ENCODE assay signal across 19 cellular contexts in the genomic region with DNA sequence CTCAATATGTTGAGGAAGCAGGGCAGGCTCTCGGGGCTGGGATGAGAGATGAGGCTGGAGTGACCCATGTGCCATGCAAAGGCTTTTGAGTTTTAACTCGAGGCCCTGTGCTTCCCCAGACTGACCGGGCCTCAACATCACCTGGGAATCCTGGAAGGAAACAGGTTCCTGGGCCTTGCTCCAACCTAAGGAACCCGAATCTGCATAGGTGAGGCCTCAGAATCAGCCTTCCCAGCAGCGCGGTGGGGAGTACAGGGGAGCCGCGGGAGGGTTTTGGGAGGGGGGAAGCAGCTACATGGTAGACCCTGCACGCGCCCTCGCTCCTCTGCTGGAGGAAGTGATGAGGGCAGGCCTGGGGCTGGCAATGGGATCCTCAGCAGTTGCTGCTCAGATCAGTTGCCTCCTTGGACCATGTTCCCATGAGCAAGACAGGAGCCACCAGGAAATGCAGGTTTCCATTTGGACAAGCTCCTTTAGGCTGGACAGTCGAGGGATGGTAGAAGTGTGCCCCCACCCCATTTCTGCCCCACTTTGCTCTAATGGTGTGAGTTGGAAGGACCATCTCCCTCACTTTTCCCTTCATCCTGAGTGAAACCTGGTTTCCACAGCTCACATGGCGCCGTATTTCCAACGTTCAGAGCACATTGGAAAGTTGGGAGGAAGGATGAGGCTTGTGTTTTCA. TPM values are rescaled to one million over a fixed set of nuclear protein-coding genes. Genes with fewer than 3 reads are reported as not detected.
DNase-seq lines count a peak whose midpoint lies in the region; ATAC-seq and TF ChIP-seq lines count a peak whose summit lies in the region.
"Had no signal": no experiment of that assay in that cellular context is flagged by ENCODE, and none has a peak within 500 bp of the region (broad histone marks: within the 10 kb centered on the region; RNA-seq: fewer than 3 reads in every experiment).

No MANE protein-coding gene starts in this region.

- H4K20me1 ChIP-seq in OCI-LY3 (ENCODE audit: insufficient read depth, low read length), result no peaks in the 10 kb centered on the region

- H3K36me3 ChIP-seq in OCI-LY3 (replicated peaks; ENCODE audit: low read depth, low read length), result no peaks in the 10 kb centered on the region
- H3K36me3 ChIP-seq: SJCRH30 had no signal

- H3K9ac ChIP-seq in OCI-LY3 (ENCODE audit: low read length), result peak overlapping the region; percentile 53; the same call in 1 of the 2 replicates

- DNase-seq in AG20443 (ENCODE audit: low spot score) (peak; percentile 2), mesenteric fat pad (ENCODE audit: low spot score) (peak; percentile 67), NK-92 (lab: John Stamatoyannopoulos, UW; ENCODE audit: unreplicated experiment) (no peak), dermis blood vessel endothelial cell (no peak), KG1 (lab: John Stamatoyannopoulos, UW) (no peak)
- DNase-seq: C1 segment of cervical spinal cord; CD8-positive, alpha-beta memory T cell; DMS53; HCEC 1CT; KBM-7; NCI-H187; NCI-H2107; NCI-H2227 treated with DMSO at 0.1 percent for 48 hours; NCI-H524; NCI-H82; SJCRH30 had no signal

- no peaks in the 10 kb centered on the region for H3K79me2 ChIP-seq in OCI-LY3 (ENCODE audit: low read length)

- no peak overlapping the region for H2AFZ ChIP-seq in OCI-LY3 (ENCODE audit: low read depth, low read length)

- no peak for TF ChIP-seq CTCF in OCI-LY3 (IDR thresholded peaks at IDR 0.05; ENCODE audit: low read depth, low read length)

- peak overlapping the region; percentile 79 for H3K4me2 ChIP-seq in OCI-LY3 (ENCODE audit: low read length)

- no peak for ATAC-seq in GM21381 (IDR thresholded peaks at IDR 0.05; ENCODE audit: unreplicated experiment)

- H3K4me3 ChIP-seq in GM08714 (ENCODE audit: low read length) (peak overlapping the region; percentile 60; the same call in 1 of the 2 replicates), OCI-LY3 (ENCODE audit: low read length) (peak overlapping the region; percentile 68; the same call in 1 of the 2 replicates)
- H3K4me3 ChIP-seq: SJCRH30 had no signal

- no peaks in the 10 kb centered on the region for H3K9me3 ChIP-seq in OCI-LY3 (ENCODE audit: insufficient read depth, low read length)
- H3K9me3 ChIP-seq: SJCRH30 had no signal

- H3K27me3 ChIP-seq in OCI-LY3 (ENCODE audit: low read depth, low read length), result no peaks in the 10 kb centered on the region
- H3K27me3 ChIP-seq: SJCRH30 had no signal

- peaks cover 63% of the 10 kb centered on the region for H3K4me1 ChIP-seq in OCI-LY3 (ENCODE audit: low read length)

- H3K27ac ChIP-seq in OCI-LY3 (ENCODE audit: low read length), result peak overlapping the region; percentile 86
- H3K27ac ChIP-seq: SJCRH30 had no signal

RNA-seq across cellular contexts. Expression of a gene that starts 4.5 kb away (rescaled TPM):
- total RNA-seq in mesenteric fat pad, result 3.1 TPM
- total RNA-seq in dermis blood vessel endothelial cell, result 5.9 and 6.1 TPM in 2 replicates

Comparison
In these comparisons a context has a peak if more than half of its experiments do, and no peak if none do; other contexts are left out.
1. DNase-seq: peak in AG20443 (single experiment) and mesenteric fat pad (single experiment); none in NK-92 (single experiment), dermis blood vessel endothelial cell (single experiment) and KG1 (single experiment).